In genomic region chr10:63083904-63084689, GRCh38 we compare ENCODE assay signal across 8 cellular contexts. TPM values are rescaled to one million over a fixed set of nuclear protein-coding genes. Genes with fewer than 3 reads are reported as not detected.
DNase-seq lines count a peak whose midpoint lies in the region; ATAC-seq and TF ChIP-seq lines count a peak whose summit lies in the region.

No MANE protein-coding gene starts in this region.

- no peaks in the 10 kb centered on the region for H3K27me3 ChIP-seq in endodermal cell (ENCODE audit: control insufficient read depth, insufficient read depth, low read length, poor library complexity, severe bottlenecking)

- H3K27ac Mint-ChIP-seq in endodermal cell (no peak overlapping the region), memory B cell (no peak overlapping the region)

- no peaks in the 10 kb centered on the region for H3K36me3 ChIP-seq in endodermal cell (ENCODE audit: control insufficient read depth, insufficient read depth, low read length)

- WGBS in endodermal cell (ENCODE audit: insufficient coverage in 1 of 2, insufficient read length in 1 of 2), 2 experiments, result 26 to 33% methylated on average over 4 to 7 of the region's 7 CpGs

- no peak overlapping the region for H3K4me3 Mint-ChIP-seq in endodermal cell
- H3K4me3 Mint-ChIP-seq in memory B cell, result no peak overlapping the region

- no peaks in the 10 kb centered on the region for H3K4me1 Mint-ChIP-seq in endodermal cell
- no peaks in the 10 kb centered on the region for H3K4me1 Mint-ChIP-seq in memory B cell

- TF ChIP-seq CTCF in endodermal cell (conservative IDR thresholded peaks at IDR 0.05), result peak; percentile 81

- ATAC-seq in GM18508 (IDR thresholded peaks at IDR 0.05; ENCODE audit: insufficient read depth, unreplicated experiment), result peak; percentile 81
- ATAC-seq in HG03108 (IDR thresholded peaks at IDR 0.05; ENCODE audit: unreplicated experiment), result peak; percentile 49
- peak; percentile 88 for ATAC-seq in memory B cell (ENCODE audit: low read depth)

- no peak overlapping the region for H3K4me3 ChIP-seq in endodermal cell (ENCODE audit: low read length)

- H3K4me1 ChIP-seq in endodermal cell (ENCODE audit: control insufficient read depth, insufficient read depth, low read length), result no peaks in the 10 kb centered on the region

- no peak overlapping the region for H3K9ac ChIP-seq in endodermal cell (ENCODE audit: extremely low read depth, low read length, poor library complexity, severe bottlenecking)

- H3K36me3 Mint-ChIP-seq in endodermal cell (ENCODE audit: low read depth) (no peaks in the 10 kb centered on the region), memory B cell (no peaks in the 10 kb centered on the region)

- H3K27me3 Mint-ChIP-seq in endodermal cell (ENCODE audit: insufficient read depth), result no peaks in the 10 kb centered on the region
- peaks cover 7% of the 10 kb centered on the region for H3K27me3 Mint-ChIP-seq in memory B cell

- DNase-seq in AG08395 (ENCODE audit: low spot score), result peak; percentile 61
- DNase-seq in NCI-H345 treated with DMSO at 0.1 percent for 48 hours (lab: John Stamatoyannopoulos, UW; ENCODE audit: unreplicated experiment), result peak; percentile 58
- peak; percentile 8 for DNase-seq in activated CD4-positive, alpha-beta T cell treated with anti-CD3 and anti-CD28 coated beads for 1 hour
- DNase-seq in endodermal cell, result peak; percentile 65
- peak; percentile 12 to 52 for DNase-seq in memory B cell (ENCODE audit: low spot score in 2 of 2)
- DNase-seq in stimulated activated CD8-positive, alpha-beta memory T cell treated with anti-CD3 and anti-CD28 coated beads, Interleukin-7, amount 100 ng/mL, for 4 hours (ENCODE audit: low read depth in 2 of 2), result peak; percentile 1 to 39

- no peak overlapping the region for H3K27ac ChIP-seq in endodermal cell (ENCODE audit: low read depth, low read length)

- H3K9me3 Mint-ChIP-seq in endodermal cell (no peaks in the 10 kb centered on the region), memory B cell (no peaks in the 10 kb centered on the region)

- H3K9me3 ChIP-seq in endodermal cell (ENCODE audit: control insufficient read depth, low read length), result no peaks in the 10 kb centered on the region

RNA-seq across cellular contexts. Expression of gene NRBF2, which starts 49.0 kb away (rescaled TPM):
- 10 to 100 TPM; 27.5 to 28.9 TPM for total RNA-seq in endodermal cell
- polyA plus RNA-seq in endodermal cell (2013, experiment 1 of 2), result 22.9 TPM
- polyA plus RNA-seq in endodermal cell (2013, experiment 2 of 2), result 25.0 TPM

Comparison
In these comparisons a context has a peak if more than half of its experiments do, and no peak if none do; other contexts are left out.
1. DNase-seq: peak in every context shown above with its lines; median percentile 65 in endodermal cell; 61 in AG08395; 58 in NCI-H345 treated with DMSO at 0.1 percent for 48 hours; 32 in memory B cell; 20 in stimulated activated CD8-positive, alpha-beta memory T cell treated with anti-CD3 and anti-CD28 coated beads, Interleukin-7, amount 100 ng/mL, for 4 hours; 8 in activated CD4-positive, alpha-beta T cell treated with anti-CD3 and anti-CD28 coated beads for 1 hour.